ENCODE assay signal across 8 cellular contexts in genomic region chr1:27332536-27333281, GRCh38. TPM values are rescaled to one million over a fixed set of nuclear protein-coding genes. Genes with fewer than 3 reads are reported as not detected.
DNase-seq lines count a peak whose midpoint lies in the region; ATAC-seq and TF ChIP-seq lines count a peak whose summit lies in the region.

No MANE protein-coding gene starts in this region.

- no peak overlapping the region for H3K4me2 ChIP-seq in parathyroid adenoma (ENCODE audit: low read length)

- no peaks in the 10 kb centered on the region for H3K4me1 ChIP-seq in parathyroid adenoma

- H3K27me3 Mint-ChIP-seq in activated T-cell treated with anti-CD3 and anti-CD28 coated beads, Interleukin-2, amount 50 U/mL, for 4 hours (ENCODE audit: low read depth): no peaks in the 10 kb centered on the region

- peak; percentile 83 to 90 for ATAC-seq in activated T-cell treated with anti-CD3 and anti-CD28 coated beads, Interleukin-2, amount 50 U/mL, for 4 hours
- ATAC-seq in HG02852 (IDR thresholded peaks at IDR 0.05; ENCODE audit: unreplicated experiment) (no peak), HG03342 (IDR thresholded peaks at IDR 0.05; ENCODE audit: unreplicated experiment) (no peak)

- H3K9me3 Mint-ChIP-seq in activated T-cell treated with anti-CD3 and anti-CD28 coated beads, Interleukin-2, amount 50 U/mL, for 4 hours: no peaks in the 10 kb centered on the region

- H3K36me3 ChIP-seq in parathyroid adenoma (ENCODE audit: control insufficient read depth, insufficient read depth, low read length): no peaks in the 10 kb centered on the region

- TF ChIP-seq CTCF in fibroblast of villous mesenchyme (IDR thresholded peaks at IDR 0.05; ENCODE audit: insufficient read depth, low read depth, low read length): peak; percentile 85
- peak; percentile 51 for TF ChIP-seq CTCF in parathyroid adenoma (IDR thresholded peaks at IDR 0.05)

- H3K79me2 ChIP-seq in parathyroid adenoma: peaks cover 9% of the 10 kb centered on the region

- no peak overlapping the region for H3K9ac ChIP-seq in parathyroid adenoma

- no peaks in the 10 kb centered on the region for H3K27me3 ChIP-seq in parathyroid adenoma (ENCODE audit: control insufficient read depth, insufficient read depth, low read length)

- peaks cover 36% of the 10 kb centered on the region for H3K36me3 Mint-ChIP-seq in activated T-cell treated with anti-CD3 and anti-CD28 coated beads, Interleukin-2, amount 50 U/mL, for 4 hours (ENCODE audit: insufficient read depth)

- H3K9me3 ChIP-seq in parathyroid adenoma (ENCODE audit: control insufficient read depth, low read length): no peaks in the 10 kb centered on the region

- H3K4me1 Mint-ChIP-seq in activated T-cell treated with anti-CD3 and anti-CD28 coated beads, Interleukin-2, amount 50 U/mL, for 4 hours (ENCODE audit: low read depth): peaks cover 33% of the 10 kb centered on the region

- no peak overlapping the region for H3K4me3 Mint-ChIP-seq in activated T-cell treated with anti-CD3 and anti-CD28 coated beads, Interleukin-2, amount 50 U/mL, for 4 hours

- H3K4me3 ChIP-seq in fibroblast of villous mesenchyme (ENCODE audit: low read depth, low read length): no peak overlapping the region
- no peak overlapping the region for H3K4me3 ChIP-seq in parathyroid adenoma (ENCODE audit: low read depth, low read length)

- DNase-seq in NCI-H1417 (lab: John Stamatoyannopoulos, UW): peak in 2 of 3 experiments; percentile 17 to 51
- no peak for DNase-seq in NCI-H1417 treated with DMSO at 0.1 percent for 48 hours (lab: John Stamatoyannopoulos, UW)
- peak; percentile 46 for DNase-seq in NCI-H2196 treated with DMSO at 0.1 percent for 48 hours (lab: John Stamatoyannopoulos, UW; ENCODE audit: unreplicated experiment)
- DNase-seq in activated T-cell treated with anti-CD3 and anti-CD28 coated beads, Interleukin-2, amount 50 U/mL, for 4 hours: peak; percentile 46
- DNase-seq in fibroblast of villous mesenchyme (ENCODE audit: low read depth): peak; percentile 30

- H2AFZ ChIP-seq in parathyroid adenoma: no peak overlapping the region

- H3K27ac ChIP-seq in parathyroid adenoma: no peak overlapping the region

RNA-seq across cellular contexts. Expression of gene SYTL1, which starts 9.1 kb away (rescaled TPM):
- total RNA-seq in activated T-cell treated with anti-CD3 and anti-CD28 coated beads, Interleukin-2, amount 50 U/mL, for 4 hours: 1 to 10 TPM; 5.9 to 6.8 (median 6.3) TPM
- under 0.01 and 0.32 TPM in 2 replicates for total RNA-seq in fibroblast of villous mesenchyme

RNA-seq across cellular contexts. Expression of gene TMEM222, which starts 10.7 kb away (rescaled TPM):
- 10 to 100 TPM; 51.0 to 55.1 (median 51.7) TPM for total RNA-seq in activated T-cell treated with anti-CD3 and anti-CD28 coated beads, Interleukin-2, amount 50 U/mL, for 4 hours
- total RNA-seq in fibroblast of villous mesenchyme: 17.3 and 23.5 TPM in 2 replicates

RNA-seq across cellular contexts. Expression of gene MAP3K6, which starts 34.1 kb away (rescaled TPM):
- 1 to 10 TPM; 3.1 to 4.8 (median 3.5) TPM for total RNA-seq in activated T-cell treated with anti-CD3 and anti-CD28 coated beads, Interleukin-2, amount 50 U/mL, for 4 hours
- 24.2 and 25.9 TPM in 2 replicates for total RNA-seq in fibroblast of villous mesenchyme

RNA-seq across cellular contexts. Expression of gene FCN3, which starts 41.9 kb away (rescaled TPM):
- under 1 TPM in 2 of 3 donors, not detected in 1; 0.33 to 0.34 TPM for total RNA-seq in activated T-cell treated with anti-CD3 and anti-CD28 coated beads, Interleukin-2, amount 50 U/mL, for 4 hours
- not detected in 2 replicates for total RNA-seq in fibroblast of villous mesenchyme

RNA-seq across cellular contexts. Expression of gene CD164L2, which starts 50.4 kb away (rescaled TPM):
- total RNA-seq in activated T-cell treated with anti-CD3 and anti-CD28 coated beads, Interleukin-2, amount 50 U/mL, for 4 hours: not detected
- total RNA-seq in fibroblast of villous mesenchyme: not detected in 2 replicates

Comparison
In these comparisons a context has a peak if more than half of its experiments do, and no peak if none do; other contexts are left out.
1. ATAC-seq: peak in activated T-cell treated with anti-CD3 and anti-CD28 coated beads, Interleukin-2, amount 50 U/mL, for 4 hours (2 of 2); none in HG02852 (single experiment) and HG03342 (single experiment).